ENCODE assay signal across 8 cellular contexts in genomic region chr4:25843340-25844097, GRCh38. TPM values are rescaled to one million over a fixed set of nuclear protein-coding genes. Genes with fewer than 3 reads are reported as not detected.
DNase-seq lines count a peak whose midpoint lies in the region; ATAC-seq, FAIRE-seq and TF ChIP-seq lines count a peak whose summit lies in the region.

No MANE protein-coding gene starts in this region.

- CTCF ChIA-PET in PC-9 (lab: Charles Lee), result no interaction called here

- no peaks in the 10 kb centered on the region for H3K9me2 ChIP-seq in PC-9 (ENCODE audit: insufficient read depth)

- H3K4me3 ChIP-seq in osteoblast (ENCODE audit: insufficient read depth, low read length) (peak overlapping the region; percentile 29), PC-9 (no peak overlapping the region)

- H3K9me3 ChIP-seq in osteoblast (ENCODE audit: low read depth, low read length), result no peaks in the 10 kb centered on the region
- no peaks in the 10 kb centered on the region for H3K9me3 ChIP-seq in PC-9 (ENCODE audit: insufficient read depth, low read depth)

- TF ChIP-seq CTCF in osteoblast (IDR thresholded peaks at IDR 0.05; ENCODE audit: extremely low read depth, low read depth, low read length), result no peak
- TF ChIP-seq CTCF in PC-9 (conservative IDR thresholded peaks at IDR 0.05), result no peak

- ATAC-seq in GM18517 (IDR thresholded peaks at IDR 0.05; ENCODE audit: unreplicated experiment) (peak; percentile 57), HG03135 (IDR thresholded peaks at IDR 0.05; ENCODE audit: unreplicated experiment) (peak; percentile 50), HG03108 (IDR thresholded peaks at IDR 0.05; ENCODE audit: unreplicated experiment) (no peak), SK-N-SH treated with all-trans-retinoic acid at 6 μM for 48 hours (no peak)

- peaks cover 9% of the 10 kb centered on the region for H3K36me3 ChIP-seq in osteoblast (ENCODE audit: insufficient read depth, low read length)
- H3K36me3 ChIP-seq in PC-9 (ENCODE audit: low read depth), result no peaks in the 10 kb centered on the region; the same call in 1 of the 2 replicates

- POLR2A ChIA-PET in PC-9 (lab: Charles Lee; ENCODE audit: unreplicated experiment), result interaction anchor here (0.6 kb wide), 1 partner anchor 337 kb away, joined by 3 read pairs; no protein-coding TSS in a partner anchor

- no peaks in the 10 kb centered on the region for H3F3A ChIP-seq in PC-9 (ENCODE audit: insufficient read depth, low read depth)

- no TSS peak for BruUV-seq in PC-9 (replicated peaks; lab: Mats Ljungman, UMichigan)

- H3K4me2 ChIP-seq in osteoblast (ENCODE audit: insufficient read depth, low read length) (peak overlapping the region; percentile 65), PC-9 (no peak overlapping the region)

- H3K79me2 ChIP-seq in osteoblast (ENCODE audit: insufficient read depth, low read length), result peaks cover 20% of the 10 kb centered on the region
- no peaks in the 10 kb centered on the region for H3K79me2 ChIP-seq in PC-9 (ENCODE audit: low read depth)

- DNase-seq in cerebellum (ENCODE audit: low spot score) (peak; percentile 71), osteoblast (ENCODE audit: insufficient read length, low spot score, missing footprints) (no peak), urothelium cell line (ENCODE audit: low spot score) (no peak), PC-9 (no peak)

- no peaks in the 10 kb centered on the region for H4K20me1 ChIP-seq in osteoblast (ENCODE audit: insufficient read depth, low read length)
- H4K20me1 ChIP-seq in PC-9 (ENCODE audit: insufficient read depth), result no peaks in the 10 kb centered on the region; the same call in 1 of the 2 replicates

- H3K27ac ChIP-seq in osteoblast (ENCODE audit: low read depth, low read length) (peak overlapping the region; percentile 29), PC-9 (no peak overlapping the region)

- H2AFZ ChIP-seq in osteoblast (ENCODE audit: low read length), result peak overlapping the region; percentile 75
- no peak overlapping the region for H2AFZ ChIP-seq in PC-9

- FAIRE-seq in urothelium cell line (lab: Jason Lieb, UNC), result no peak

- H3K4me1 ChIP-seq in osteoblast (ENCODE audit: insufficient read depth, low read length) (peaks cover 12% of the 10 kb centered on the region), PC-9 (replicated peaks; ENCODE audit: insufficient read depth) (no peaks in the 10 kb centered on the region)

- intact Hi-C loops in PC-9 (cut with micrococcal nuclease; ENCODE audit: unreplicated experiment), result no loop called here

- H3K27me3 ChIP-seq in osteoblast (ENCODE audit: insufficient read depth, low read length) (no peaks in the 10 kb centered on the region), PC-9 (ENCODE audit: insufficient read depth, low read depth) (no peaks in the 10 kb centered on the region)

TF ChIP-seq in SK-N-SH treated with all-trans-retinoic acid at 6 μM for 48 hours, 23 proteins besides CTCF, POLR2A, EP300 and RAD21:
- no peak for TF ChIP-seq CSDC2 (CRISPR knock-in tag; IDR thresholded peaks at IDR 0.05)
- no peak for TF ChIP-seq CREB5 (CRISPR knock-in tag; IDR thresholded peaks at IDR 0.05; ENCODE audit: low read depth)
- TF ChIP-seq ZFP30 (CRISPR knock-in tag; IDR thresholded peaks at IDR 0.05), result no peak
- TF ChIP-seq ZNF70 (CRISPR knock-in tag; IDR thresholded peaks at IDR 0.05), result no peak
- TF ChIP-seq OSR1 (CRISPR knock-in tag; IDR thresholded peaks at IDR 0.05), result no peak
- no peak for TF ChIP-seq ZFP3 (CRISPR knock-in tag; IDR thresholded peaks at IDR 0.05)
- TF ChIP-seq, protein P1, sequence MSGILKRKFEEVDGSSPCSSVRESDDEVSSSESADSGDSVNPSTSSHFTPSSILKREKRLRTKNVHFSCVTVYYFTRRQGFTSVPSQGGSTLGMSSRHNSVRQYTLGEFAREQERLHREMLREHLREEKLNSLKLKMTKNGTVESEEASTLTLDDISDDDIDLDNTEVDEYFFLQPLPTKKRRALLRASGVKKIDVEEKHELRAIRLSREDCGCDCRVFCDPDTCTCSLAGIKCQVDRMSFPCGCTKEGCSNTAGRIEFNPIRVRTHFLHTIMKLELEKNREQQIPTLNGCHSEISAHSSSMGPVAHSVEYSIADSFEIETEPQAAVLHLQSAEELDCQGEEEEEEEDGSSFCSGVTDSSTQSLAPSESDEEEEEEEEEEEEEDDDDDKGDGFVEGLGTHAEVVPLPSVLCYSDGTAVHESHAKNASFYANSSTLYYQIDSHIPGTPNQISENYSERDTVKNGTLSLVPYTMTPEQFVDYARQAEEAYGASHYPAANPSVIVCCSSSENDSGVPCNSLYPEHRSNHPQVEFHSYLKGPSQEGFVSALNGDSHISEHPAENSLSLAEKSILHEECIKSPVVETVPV (CRISPR knock-in tag; IDR thresholded peaks at IDR 0.05), result no peak
- TF ChIP-seq TCF4 (CRISPR knock-in tag; IDR thresholded peaks at IDR 0.05; ENCODE audit: borderline replicate concordance), result no peak
- TF ChIP-seq ISL1 (CRISPR knock-in tag; IDR thresholded peaks at IDR 0.05), result no peak
TF ChIP-seq in SK-N-SH treated with all-trans-retinoic acid at 6 μM for 48 hours: peak in this region for 0.

RNA-seq across cellular contexts. Expression of gene SEL1L3, which starts 19.3 kb away (rescaled TPM):
- 38.7 TPM for total RNA-seq in cerebellum
- total RNA-seq in osteoblast, result 66.6 and 83.6 TPM in 2 replicates
- total RNA-seq in PC-9 (2021), result 78.4 and 79.2 TPM in 2 replicates

Comparison
In these comparisons a context has a peak if more than half of its experiments do, and no peak if none do; other contexts are left out.
1. ATAC-seq: peak in GM18517 (single experiment) and HG03135 (single experiment); none in HG03108 (single experiment) and SK-N-SH treated with all-trans-retinoic acid at 6 μM for 48 hours (single experiment).